In the genomic region with DNA sequence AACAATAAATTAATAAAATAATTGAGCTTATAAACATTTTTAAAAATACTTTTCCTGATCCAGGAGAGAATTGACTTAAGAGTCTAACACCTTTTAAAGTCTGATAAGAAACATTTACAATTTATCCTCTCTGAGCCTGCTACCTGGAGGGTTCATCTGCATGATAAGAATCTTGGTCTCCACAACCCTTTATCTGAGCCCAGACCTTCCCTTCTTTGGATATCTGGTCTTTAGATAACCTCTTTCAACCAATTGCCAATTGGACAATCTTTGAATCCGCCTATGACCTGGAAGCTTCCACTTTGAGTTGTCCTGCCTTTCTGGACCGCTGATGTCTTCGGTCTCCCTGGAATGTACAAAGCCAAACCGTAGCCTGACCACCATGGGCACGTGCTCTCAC, we compare ENCODE assay signal across 20 cellular contexts.
"Had no signal": no experiment of that assay in that cellular context is flagged by ENCODE, and none has a peak within 500 bp of the region (broad histone marks: within the 10 kb centered on the region; RNA-seq: fewer than 3 reads in every experiment).

No MANE protein-coding gene starts in this region.

- H3K36me3 Mint-ChIP-seq: activated naive CD4-positive, alpha-beta T cell treated with anti-CD3 and anti-CD28 coated beads, Interleukin-2, amount 50 U/mL, for 72 hours had no signal

- H3K4me1 ChIP-seq: adrenal gland, body of pancreas had no signal

- H3K27me3 ChIP-seq: adrenal gland, body of pancreas, MG63 had no signal

- H3K4me3 Mint-ChIP-seq: activated CD4-positive, alpha-beta T cell treated with anti-CD3 and anti-CD28 coated beads for 36 hours; activated CD4-positive, alpha-beta T cell treated with anti-CD3 and anti-CD28 coated beads, Interleukin-2, amount 10 ng/mL, durations not matched to agents 7 days and 5 days; activated CD8-positive, alpha-beta T cell treated with anti-CD3 and anti-CD28 coated beads, Interleukin-2, amount 10 ng/mL, durations not matched to agents 7 days and 5 days; activated naive CD4-positive, alpha-beta T cell treated with anti-CD3 and anti-CD28 coated beads for 36 hours; activated T-cell treated with anti-CD3 and anti-CD28 coated beads, Interleukin-2, amount 50 U/mL, for 24 hours; T-helper 1 cell treated with Interleukin-12 subunit alpha and Interleukin-12 subunit beta and Interleukin-4 antibody, amounts not matched to agents 30 μg/mL and 1 μg/mL, for 36 hours; WTC11 had no signal

- H3K4me1 Mint-ChIP-seq: activated CD4-positive, alpha-beta T cell treated with anti-CD3 and anti-CD28 coated beads for 36 hours; activated CD4-positive, alpha-beta T cell treated with anti-CD3 and anti-CD28 coated beads, Interleukin-2, amount 10 ng/mL, durations not matched to agents 7 days and 5 days; WTC11 had no signal

- H3K9me3 Mint-ChIP-seq: activated CD4-positive, alpha-beta T cell treated with anti-CD3 and anti-CD28 coated beads, Interleukin-2, amount 10 ng/mL, durations not matched to agents 7 days and 5 days; activated naive CD4-positive, alpha-beta T cell treated with anti-CD3 and anti-CD28 coated beads for 36 hours; activated naive CD4-positive, alpha-beta T cell treated with anti-CD3 and anti-CD28 coated beads, Interleukin-2, amount 50 U/mL, for 72 hours; activated T-cell treated with anti-CD3 and anti-CD28 coated beads, Interleukin-2, amount 50 U/mL, for 24 hours; T-helper 1 cell treated with Interleukin-12 subunit alpha and Interleukin-12 subunit beta and Interleukin-4 antibody, amounts not matched to agents 30 μg/mL and 1 μg/mL, for 36 hours had no signal

- H3K9me3 ChIP-seq: adrenal gland, body of pancreas, MG63 had no signal

- DNase-seq: cerebellar nuclear complex; NCI-H1048; NCI-H1694; NCI-H226; NCI-H446 treated with DMSO at 0.1 percent for 48 hours; NK-92 treated with Interleukin-12 subunit alpha and Interleukin-12 subunit beta, amount 100 ng/mL, for 24 hours had no signal

- H3K36me3 ChIP-seq: adrenal gland, MG63 had no signal

- FAIRE-seq: astrocyte, bronchial epithelial cell had no signal

- H3K27ac Mint-ChIP-seq: activated CD4-positive, alpha-beta T cell treated with anti-CD3 and anti-CD28 coated beads for 36 hours; activated CD4-positive, alpha-beta T cell treated with anti-CD3 and anti-CD28 coated beads, Interleukin-2, amount 10 ng/mL, durations not matched to agents 7 days and 5 days; activated CD8-positive, alpha-beta T cell treated with anti-CD3 and anti-CD28 coated beads, Interleukin-2, amount 10 ng/mL, durations not matched to agents 7 days and 5 days; activated naive CD4-positive, alpha-beta T cell treated with anti-CD3 and anti-CD28 coated beads for 36 hours; activated T-cell treated with anti-CD3 and anti-CD28 coated beads, Interleukin-2, amount 50 U/mL, for 24 hours; T-helper 1 cell treated with Interleukin-12 subunit alpha and Interleukin-12 subunit beta and Interleukin-4 antibody, amounts not matched to agents 30 μg/mL and 1 μg/mL, for 36 hours; WTC11 had no signal

- H3K27ac ChIP-seq: adrenal gland, body of pancreas, SK-N-MC had no signal

- H3K4me3 ChIP-seq: adrenal gland, body of pancreas, MG63, SK-N-MC had no signal

- H3K27me3 Mint-ChIP-seq: activated CD4-positive, alpha-beta T cell treated with anti-CD3 and anti-CD28 coated beads, Interleukin-2, amount 10 ng/mL, durations not matched to agents 7 days and 5 days; activated T-cell treated with anti-CD3 and anti-CD28 coated beads, Interleukin-2, amount 50 U/mL, for 24 hours had no signal
